ENCODE assay signal across 38 cellular contexts in the genomic region with DNA sequence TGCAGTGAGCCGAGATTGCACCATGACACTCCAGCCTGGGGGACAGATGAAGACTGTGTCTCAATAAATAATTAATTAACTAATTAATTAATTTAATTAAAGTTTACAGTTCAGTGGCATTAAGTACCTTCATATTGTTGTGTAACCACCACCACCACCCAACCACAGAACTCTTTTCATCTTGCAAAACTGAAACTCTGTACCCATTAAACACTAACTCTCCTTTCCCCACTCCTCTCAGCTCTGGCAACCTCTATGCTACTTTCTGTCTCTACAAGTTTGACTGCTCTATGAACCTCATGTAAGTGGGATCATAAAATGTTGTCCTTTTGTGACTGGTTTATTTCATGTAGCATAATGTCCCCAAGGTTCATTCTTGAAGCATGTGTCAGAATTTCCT.
"Had no signal": no experiment of that assay in that cellular context is flagged by ENCODE, and none has a peak within 500 bp of the region (broad histone marks: within the 10 kb centered on the region; RNA-seq: fewer than 3 reads in every experiment).

No MANE protein-coding gene starts in this region.

- H3K4me3 Mint-ChIP-seq: activated naive CD4-positive, alpha-beta T cell treated with anti-CD3 and anti-CD28 coated beads for 36 hours; activated naive CD4-positive, alpha-beta T cell treated with anti-CD3 and anti-CD28 coated beads, Interleukin-2, amount 10 ng/mL, durations not matched to agents 7 days and 5 days; activated naive CD4-positive, alpha-beta T cell treated with anti-CD3 and anti-CD28 coated beads, Interleukin-2, amount 50 U/mL, for 24 hours; activated naive CD8-positive, alpha-beta T cell; activated naive CD8-positive, alpha-beta T cell treated with anti-CD3 and anti-CD28 coated beads for 36 hours; activated naive CD8-positive, alpha-beta T cell treated with anti-CD3 and anti-CD28 coated beads, Interleukin-2, amount 10 ng/mL, durations not matched to agents 7 days and 5 days; activated naive CD8-positive, alpha-beta T cell treated with anti-CD3 and anti-CD28 coated beads, Interleukin-2, amount 50 U/mL, for 24 hours; activated T-cell treated with anti-CD3 and anti-CD28 coated beads, Interleukin-2, amount 50 U/mL, for 24 hours; activated T-cell treated with anti-CD3 and anti-CD28 coated beads, Interleukin-2, amount 50 U/mL, for 4 hours; activated T-cell treated with anti-CD3 and anti-CD28 coated beads, Interleukin-2, amount 50 U/mL, for 72 hours; activated T-helper 1 cell treated with anti-CD3 and anti-CD28 coated beads, Interleukin-12 subunit alpha, Interleukin-12 subunit beta, Interleukin-2, Interleukin-4 antibody, amounts not matched to agents 30 ng/mL and 10 ng/mL and 1 ng/mL, durations not matched to agents 14 hours and 24 hours and 36 hours; activated T-helper 17 cell treated with anti-CD3 and anti-CD28 coated beads, Interleukin-2, amount 50 U/mL, for 72 hours; brain; central memory CD8-positive, alpha-beta T cell had no signal

- H3K36me3 ChIP-seq: adrenal gland, ascending aorta, brain microvascular endothelial cell, breast epithelium, cardiac muscle cell had no signal

- H3K4me3 ChIP-seq: adrenal gland, ascending aorta, body of pancreas, breast epithelium, cardiac muscle cell had no signal

- H3K27me3 ChIP-seq: adrenal gland, ascending aorta, body of pancreas, brain microvascular endothelial cell, breast epithelium, cardiac muscle cell had no signal

- H3K9me3 Mint-ChIP-seq: activated naive CD4-positive, alpha-beta T cell treated with anti-CD3 and anti-CD28 coated beads for 36 hours; activated naive CD4-positive, alpha-beta T cell treated with anti-CD3 and anti-CD28 coated beads, Interleukin-2, amount 50 U/mL, for 24 hours; activated naive CD4-positive, alpha-beta T cell treated with anti-CD3 and anti-CD28 coated beads, Interleukin-2, amount 50 U/mL, for 72 hours; activated naive CD8-positive, alpha-beta T cell treated with anti-CD3 and anti-CD28 coated beads, Interleukin-2, amount 50 U/mL, for 24 hours; activated T-cell treated with anti-CD3 and anti-CD28 coated beads, Interleukin-2, amount 50 U/mL, for 24 hours; activated T-cell treated with anti-CD3 and anti-CD28 coated beads, Interleukin-2, amount 50 U/mL, for 4 hours; activated T-helper 1 cell treated with anti-CD3 and anti-CD28 coated beads, Interleukin-12 subunit alpha, Interleukin-12 subunit beta, Interleukin-2, Interleukin-4 antibody, amounts not matched to agents 30 ng/mL and 10 ng/mL and 1 ng/mL, durations not matched to agents 14 hours and 24 hours and 36 hours; activated T-helper 17 cell treated with anti-CD3 and anti-CD28 coated beads, Interleukin-2, amount 50 U/mL, for 72 hours; activated T-helper 2 cell treated with anti-CD3 and anti-CD28 coated beads, Interferon-gamma antibody, Interleukin-2, Interleukin-4, amounts not matched to agents 10 μg/mL and 5 μg/mL and 100 μg/mL, durations not matched to agents 14 hours and 24 hours and 36 hours; central memory CD8-positive, alpha-beta T cell had no signal

- H3K27ac ChIP-seq: adrenal gland, ascending aorta, body of pancreas, brain microvascular endothelial cell, breast epithelium, cardiac muscle cell had no signal

- H3K4me1 Mint-ChIP-seq: activated naive CD4-positive, alpha-beta T cell treated with anti-CD3 and anti-CD28 coated beads, Interleukin-2, amount 10 ng/mL, durations not matched to agents 7 days and 5 days; activated naive CD4-positive, alpha-beta T cell treated with anti-CD3 and anti-CD28 coated beads, Interleukin-2, amount 50 U/mL, for 24 hours; activated naive CD8-positive, alpha-beta T cell treated with anti-CD3 and anti-CD28 coated beads, Interleukin-2, amount 50 U/mL, for 24 hours; activated T-helper 17 cell treated with anti-CD3 and anti-CD28 coated beads, Interleukin-2, amount 50 U/mL, for 72 hours; brain; central memory CD8-positive, alpha-beta T cell had no signal

- H3K9me3 ChIP-seq: adrenal gland, ascending aorta, body of pancreas, breast epithelium had no signal

- ATAC-seq: activated naive CD4-positive, alpha-beta T cell treated with anti-CD3 and anti-CD28 coated beads, Interleukin-2, amount 50 U/mL, for 72 hours; activated naive CD8-positive, alpha-beta T cell treated with anti-CD3 and anti-CD28 coated beads, Interleukin-2, amount 50 U/mL, for 24 hours; activated T-cell treated with anti-CD3 and anti-CD28 coated beads, Interleukin-2, amount 50 U/mL, for 4 hours; activated T-cell treated with anti-CD3 and anti-CD28 coated beads, Interleukin-2, amount 50 U/mL, for 72 hours; activated T-helper 17 cell treated with anti-CD3 and anti-CD28 coated beads, Interleukin-2, amount 50 U/mL, for 72 hours; body of pancreas had no signal

- H3K4me1 ChIP-seq: adrenal gland, ascending aorta, body of pancreas, breast epithelium had no signal

- H3K27ac Mint-ChIP-seq: activated naive CD4-positive, alpha-beta T cell treated with anti-CD3 and anti-CD28 coated beads for 36 hours; activated naive CD4-positive, alpha-beta T cell treated with anti-CD3 and anti-CD28 coated beads, Interleukin-2, amount 10 ng/mL, durations not matched to agents 7 days and 5 days; activated naive CD4-positive, alpha-beta T cell treated with anti-CD3 and anti-CD28 coated beads, Interleukin-2, amount 50 U/mL, for 24 hours; activated naive CD4-positive, alpha-beta T cell treated with anti-CD3 and anti-CD28 coated beads, Interleukin-2, amount 50 U/mL, for 72 hours; activated naive CD8-positive, alpha-beta T cell; activated naive CD8-positive, alpha-beta T cell treated with anti-CD3 and anti-CD28 coated beads for 36 hours; activated naive CD8-positive, alpha-beta T cell treated with anti-CD3 and anti-CD28 coated beads, Interleukin-2, amount 10 ng/mL, durations not matched to agents 7 days and 5 days; activated naive CD8-positive, alpha-beta T cell treated with anti-CD3 and anti-CD28 coated beads, Interleukin-2, amount 50 U/mL, for 24 hours; activated T-cell treated with anti-CD3 and anti-CD28 coated beads, Interleukin-2, amount 50 U/mL, for 24 hours; activated T-cell treated with anti-CD3 and anti-CD28 coated beads, Interleukin-2, amount 50 U/mL, for 72 hours; activated T-helper 1 cell treated with anti-CD3 and anti-CD28 coated beads, Interleukin-12 subunit alpha, Interleukin-12 subunit beta, Interleukin-2, Interleukin-4 antibody, amounts not matched to agents 30 ng/mL and 10 ng/mL and 1 ng/mL, durations not matched to agents 14 hours and 24 hours and 36 hours; activated T-helper 17 cell treated with anti-CD3 and anti-CD28 coated beads, Interleukin-2, amount 50 U/mL, for 72 hours; activated T-helper 2 cell treated with anti-CD3 and anti-CD28 coated beads, Interferon-gamma antibody, Interleukin-2, Interleukin-4, amounts not matched to agents 10 μg/mL and 5 μg/mL and 100 μg/mL, durations not matched to agents 14 hours and 24 hours and 36 hours; brain had no signal

- DNase-seq: activated effector memory CD4-positive, alpha-beta T cell treated with anti-CD3 and anti-CD28 coated beads, Interleukin-2, amount 50 U/mL, for 16 hours; activated effector memory CD4-positive, alpha-beta T cell treated with Interleukin-2 at 50 U/mL for 16 hours; activated gamma-delta T cell; activated gamma-delta T cell treated with Interleukin-2 at 50 U/mL for 16 hours; activated naive CD4-positive, alpha-beta T cell; activated naive CD4-positive, alpha-beta T cell treated with anti-CD3 and anti-CD28 coated beads for 36 hours; activated naive CD4-positive, alpha-beta T cell treated with anti-CD3 and anti-CD28 coated beads, Interleukin-2, amount 10 ng/mL, durations not matched to agents 7 days and 5 days; activated naive CD4-positive, alpha-beta T cell treated with anti-CD3 and anti-CD28 coated beads, Interleukin-2, amount 50 U/mL, for 16 hours; activated naive CD4-positive, alpha-beta T cell treated with Interleukin-2 at 50 U/mL for 16 hours; activated naive CD8-positive, alpha-beta T cell treated with anti-CD3 and anti-CD28 coated beads for 36 hours; activated naive CD8-positive, alpha-beta T cell treated with anti-CD3 and anti-CD28 coated beads, Interleukin-2, amount 10 ng/mL, durations not matched to agents 7 days and 5 days; activated naive CD8-positive, alpha-beta T cell treated with anti-CD3 and anti-CD28 coated beads, Interleukin-2, amount 50 U/mL, for 24 hours; activated T-cell treated with anti-CD3 and anti-CD28 coated beads, Interleukin-2, amount 50 U/mL, for 1 hour; activated T-cell treated with anti-CD3 and anti-CD28 coated beads, Interleukin-2, amount 50 U/mL, for 24 hours; activated T-cell treated with anti-CD3 and anti-CD28 coated beads, Interleukin-2, amount 50 U/mL, for 4 hours; activated T-cell treated with anti-CD3 and anti-CD28 coated beads, Interleukin-2, amount 50 U/mL, for 48 hours; activated T-cell treated with anti-CD3 and anti-CD28 coated beads, Interleukin-2, amount 50 U/mL, for 72 hours; adrenal gland; amniotic stem cell; amygdala; anterior cingulate cortex; aorta; body of pancreas; brain microvascular endothelial cell; caudate nucleus; central memory CD4-positive, alpha-beta T cell; cerebellar nuclear complex had no signal

- H3K27me3 Mint-ChIP-seq: activated naive CD4-positive, alpha-beta T cell treated with anti-CD3 and anti-CD28 coated beads, Interleukin-2, amount 10 ng/mL, durations not matched to agents 7 days and 5 days had no signal
